In the genomic region with DNA sequence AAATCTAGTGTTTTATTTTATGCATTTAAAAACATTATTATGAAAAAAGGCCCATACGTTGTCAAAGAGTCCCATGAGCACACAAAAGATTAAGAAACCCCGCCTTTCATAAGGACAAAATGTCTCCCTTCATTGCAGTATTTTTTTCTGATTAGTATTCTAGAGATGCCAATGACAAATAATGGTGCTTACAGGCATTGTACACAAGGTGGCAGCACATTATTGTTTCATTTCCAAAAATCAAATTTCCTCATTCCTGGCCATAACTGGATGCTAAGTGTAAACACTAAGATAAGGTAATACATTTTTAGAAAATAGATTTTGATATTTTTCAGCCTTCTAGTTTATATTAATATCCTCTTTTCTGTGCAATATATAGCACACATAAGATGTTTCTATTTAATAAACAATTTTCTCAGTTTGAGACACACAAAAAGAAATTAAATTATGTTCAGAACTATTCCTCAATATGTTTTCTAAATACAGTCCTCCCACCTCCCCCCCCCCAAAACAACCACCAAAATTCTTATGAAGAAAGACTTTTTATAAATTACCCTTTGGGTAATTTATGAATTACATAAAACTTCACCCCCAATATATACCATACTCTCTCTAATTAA, we compare ENCODE assay signal across 8 cellular contexts. TPM values are rescaled to one million over a fixed set of nuclear protein-coding genes. Genes with fewer than 3 reads are reported as not detected.
DNase-seq lines count a peak whose midpoint lies in the region; ATAC-seq, FAIRE-seq and TF ChIP-seq lines count a peak whose summit lies in the region.

No MANE protein-coding gene starts in this region.

- H3F3A ChIP-seq in PC-3 (ENCODE audit: low read length, unreplicated experiment): no peaks in the 10 kb centered on the region

- H3K27me3 ChIP-seq in PC-3 (ENCODE audit: low read length) (no peaks in the 10 kb centered on the region), endothelial cell of umbilical vein (ENCODE audit: control insufficient read depth in 2 of 2, insufficient read depth in 2 of 2, low read length in 2 of 2) (no peaks in the 10 kb centered on the region)

- H3K4me1 Mint-ChIP-seq in naive B cell: no peaks in the 10 kb centered on the region
- H3K4me1 Mint-ChIP-seq in activated T-cell treated with anti-CD3 and anti-CD28 coated beads, Interleukin-2, amount 50 U/mL, for 72 hours (ENCODE audit: low read depth): no peaks in the 10 kb centered on the region

- H3K9me2 ChIP-seq in PC-3 (replicated peaks; ENCODE audit: low read length): no peaks in the 10 kb centered on the region

- no peak overlapping the region for H3K4me3 ChIP-seq in AG04449 (ENCODE audit: low read depth, low read length)
- H3K4me3 ChIP-seq in PC-3 (ENCODE audit: low read length): no peak overlapping the region
- no peak overlapping the region for H3K4me3 ChIP-seq in endothelial cell of umbilical vein (replicated peaks in 1 of 3; ENCODE audit: insufficient read depth in 1 of 3, low read depth in 1 of 3, low read length in 3 of 3)

- no peak overlapping the region for H3K27ac Mint-ChIP-seq in naive B cell
- H3K27ac Mint-ChIP-seq in activated T-cell treated with anti-CD3 and anti-CD28 coated beads, Interleukin-2, amount 50 U/mL, for 72 hours: no peak overlapping the region

- H3K79me2 ChIP-seq in PC-3 (ENCODE audit: low read length): no peaks in the 10 kb centered on the region
- no peaks in the 10 kb centered on the region for H3K79me2 ChIP-seq in endothelial cell of umbilical vein (ENCODE audit: control insufficient read depth, insufficient read depth, low read length)

- H3K4me2 ChIP-seq in PC-3 (ENCODE audit: low read length) (no peak overlapping the region), endothelial cell of umbilical vein (ENCODE audit: insufficient read depth, low read length) (peak overlapping the region; percentile 70)

- H3K9me3 Mint-ChIP-seq in naive B cell: peaks cover 0 to 2% (median 0%) of the 10 kb centered on the region in 7 donors
- H3K9me3 Mint-ChIP-seq in activated T-cell treated with anti-CD3 and anti-CD28 coated beads, Interleukin-2, amount 50 U/mL, for 72 hours: no peaks in the 10 kb centered on the region

- CTCF ChIA-PET in AG04449 (lab: Yijun Ruan, JAX) (interaction anchor here (1.2 to 2.1 kb wide), 8 partner anchors 9 to 710 kb away, joined by 3 to 13 read pairs (median 4); no protein-coding TSS in a partner anchor), PC-3 (lab: Charles Lee) (no interaction called here), endothelial cell of umbilical vein (lab: Charles Lee) (interaction anchor here (0.8 to 1.8 kb wide), 6 partner anchors 53 to 323 kb away, joined by 3 to 12 read pairs (median 4); no protein-coding TSS in a partner anchor)

- H3K27me3 Mint-ChIP-seq in naive B cell: peaks cover 4 to 9% (median 7%) of the 10 kb centered on the region in 3 donors
- H3K27me3 Mint-ChIP-seq in activated T-cell treated with anti-CD3 and anti-CD28 coated beads, Interleukin-2, amount 50 U/mL, for 72 hours (ENCODE audit: low read depth): peaks cover 6% of the 10 kb centered on the region

- no peaks in the 10 kb centered on the region for H3K36me3 Mint-ChIP-seq in naive B cell
- H3K36me3 Mint-ChIP-seq in activated T-cell treated with anti-CD3 and anti-CD28 coated beads, Interleukin-2, amount 50 U/mL, for 72 hours (ENCODE audit: insufficient read depth in 2 of 2): no peaks in the 10 kb centered on the region

- no peak overlapping the region for H3K27ac ChIP-seq in PC-3 (ENCODE audit: low read length)
- no peak overlapping the region for H3K27ac ChIP-seq in endothelial cell of umbilical vein (ENCODE audit: insufficient read depth, low read depth, low read length)

- peak overlapping the region; percentile 70 for H2AFZ ChIP-seq in PC-3 (ENCODE audit: low read length)
- no peak overlapping the region for H2AFZ ChIP-seq in endothelial cell of umbilical vein (ENCODE audit: low read depth, low read length)

- H3K4me3 Mint-ChIP-seq in naive B cell: no peak overlapping the region
- no peak overlapping the region for H3K4me3 Mint-ChIP-seq in activated T-cell treated with anti-CD3 and anti-CD28 coated beads, Interleukin-2, amount 50 U/mL, for 72 hours

- peak; percentile 76 for ATAC-seq in HG03565 (IDR thresholded peaks at IDR 0.05; ENCODE audit: unreplicated experiment)
- no peak for ATAC-seq in PC-3
- ATAC-seq in naive B cell (ENCODE audit: low read depth in 2 of 2): peak in 1 of 2 donors; percentile 55
- no peak for ATAC-seq in activated T-cell treated with anti-CD3 and anti-CD28 coated beads, Interleukin-2, amount 50 U/mL, for 72 hours (replicated peaks in 1 of 2)
- ATAC-seq in GM19397 (IDR thresholded peaks at IDR 0.05; ENCODE audit: unreplicated experiment): no peak

- H4K20me1 ChIP-seq in PC-3 (ENCODE audit: low read length) (no peaks in the 10 kb centered on the region), endothelial cell of umbilical vein (replicated peaks; ENCODE audit: control insufficient read depth, extremely low read depth, insufficient read depth, low read length) (no peaks in the 10 kb centered on the region)

- H3K9me3 ChIP-seq in PC-3 (ENCODE audit: low read length) (no peaks in the 10 kb centered on the region), endothelial cell of umbilical vein (replicated peaks; ENCODE audit: control insufficient read depth, insufficient read depth, low read length) (no peaks in the 10 kb centered on the region)

- intact Hi-C loops in PC-3 (cut with micrococcal nuclease) (loop anchor here (1.0 kb wide), 1 partner anchor 275 kb away; no protein-coding TSS in a partner anchor), endothelial cell of umbilical vein (cut with micrococcal nuclease) (loop anchor here (1.0 to 10.0 kb wide), 4 partner anchors 68 to 736 kb away; partner anchors contain the start of gene MMRN1)

- BruUV-seq in PC-3 (replicated peaks; lab: Mats Ljungman, UMichigan): no TSS peak
- no TSS peak for BruUV-seq in endothelial cell of umbilical vein (replicated peaks; lab: Mats Ljungman, UMichigan)

- dilution Hi-C loops in endothelial cell of umbilical vein (cut with MboI; ENCODE audit: extremely low pct_ligation_motif_present, low sequenced_read_pairs): no loop called here

- POLR2A ChIA-PET in AG04449 (lab: Yijun Ruan, JAX): no interaction called here
- POLR2A ChIA-PET in PC-3 (lab: Charles Lee; ENCODE audit: unreplicated experiment): no interaction called here
- POLR2A ChIA-PET in endothelial cell of umbilical vein (lab: Charles Lee): no interaction called here

- no peaks in the 10 kb centered on the region for H3K9me1 ChIP-seq in endothelial cell of umbilical vein (replicated peaks; ENCODE audit: control insufficient read depth, extremely low read depth, insufficient read depth, low read length)

- no peak overlapping the region for H3K9ac ChIP-seq in PC-3 (ENCODE audit: low read length)
- no peak overlapping the region for H3K9ac ChIP-seq in endothelial cell of umbilical vein (replicated peaks; ENCODE audit: extremely low read depth, insufficient read depth, low read length)

- H3K36me3 ChIP-seq in PC-3 (ENCODE audit: low read depth, low read length) (no peaks in the 10 kb centered on the region), endothelial cell of umbilical vein (ENCODE audit: control insufficient read depth in 2 of 2, extremely low read depth in 1 of 2, insufficient read depth in 2 of 2, low read length in 2 of 2) (no peaks in the 10 kb centered on the region)

- H3K4me1 ChIP-seq in PC-3 (ENCODE audit: insufficient read depth, low read length) (no peaks in the 10 kb centered on the region), endothelial cell of umbilical vein (ENCODE audit: control insufficient read depth, extremely low read depth, insufficient read depth, low read length) (peaks cover 23% of the 10 kb centered on the region)

- no peak for TF ChIP-seq POLR2A in endothelial cell of umbilical vein (IDR thresholded peaks at IDR 0.05; ENCODE audit: low read depth, low read length)

- FAIRE-seq in endothelial cell of umbilical vein (lab: Jason Lieb, UNC): peak; percentile 84

- DNase-seq in AG04449 (ENCODE audit: low read depth, low spot score): no peak
- DNase-seq in PC-3: peak; percentile 65
- peak; percentile 77 for DNase-seq in endothelial cell of umbilical vein (ENCODE audit: low read depth, low spot score)
- peak; percentile 17 for DNase-seq in naive B cell
- no peak for DNase-seq in activated T-cell treated with anti-CD3 and anti-CD28 coated beads, Interleukin-2, amount 50 U/mL, for 72 hours

- peak; percentile 62 for TF ChIP-seq CTCF in AG04449 (IDR thresholded peaks at IDR 0.05; ENCODE audit: insufficient read depth, low read length, missing control alignments)
- peak; percentile 64 for TF ChIP-seq CTCF in GM12873 (IDR thresholded peaks at IDR 0.05; ENCODE audit: insufficient read depth, low read depth, low read length, missing control alignments)
- peak; percentile 65 for TF ChIP-seq CTCF in PC-3 (conservative IDR thresholded peaks at IDR 0.05; ENCODE audit: low read depth, low read length)
- TF ChIP-seq CTCF in endothelial cell of umbilical vein (IDR thresholded peaks at IDR 0.05; ENCODE audit: extremely low read depth in 1 of 2, insufficient read depth in 1 of 2, low read depth in 1 of 2, low read length in 2 of 2): peak; percentile 44 to 47

TF ChIP-seq in endothelial cell of umbilical vein, 7 proteins besides CTCF, POLR2A, EP300 and RAD21:
- TF ChIP-seq FOS (IDR thresholded peaks at IDR 0.05; ENCODE audit: borderline replicate concordance, insufficient read depth, low read length) (no peak), MYC (IDR thresholded peaks at IDR 0.05; ENCODE audit: low read depth, low read length) (no peak), JUN (IDR thresholded peaks at IDR 0.05; ENCODE audit: borderline replicate concordance, insufficient read depth, insufficient read length, low read depth) (no peak), EZH2 (IDR thresholded peaks at IDR 0.05; ENCODE audit: borderline replicate concordance, low read depth, low read length, severe bottlenecking) (no peak), GATA2 (IDR thresholded peaks at IDR 0.05; ENCODE audit: insufficient read depth, insufficient read length, low read depth, low read length) (peak; percentile 9)
- TF ChIP-seq, protein P1, sequence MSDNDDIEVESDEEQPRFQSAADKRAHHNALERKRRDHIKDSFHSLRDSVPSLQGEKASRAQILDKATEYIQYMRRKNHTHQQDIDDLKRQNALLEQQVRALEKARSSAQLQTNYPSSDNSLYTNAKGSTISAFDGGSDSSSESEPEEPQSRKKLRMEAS (IDR thresholded peaks at IDR 0.05; ENCODE audit: insufficient read depth, insufficient read length): no peak
TF ChIP-seq in endothelial cell of umbilical vein: peak in this region for 1.

RNA-seq across cellular contexts. Expression of gene TIGD2, which starts 47.7 kb away (rescaled TPM):
- total RNA-seq in PC-3 (2014; rRNA removed) (4.2 and 5.4 TPM in 2 replicates), endothelial cell of umbilical vein (4.2 and 5.0 TPM in 2 replicates)
- polyA plus RNA-seq in endothelial cell of umbilical vein (1.0 and 1.1 TPM in 2 replicates), naive B cell (ENCODE audit: low read depth in 6 of 6) (1 to 10 TPM; 5.3 to 8.1 (median 5.9) TPM)
- 1.3 and 1.7 TPM in 2 replicates for polyA plus RNA-seq in endothelial cell of umbilical vein (2011; cell fraction: cytosol; rRNA removed)
- 1.5 and 1.8 TPM in 2 replicates for polyA plus RNA-seq in endothelial cell of umbilical vein (2011; cell fraction: nucleus; rRNA removed)
- 1.4 and 2.7 TPM in 2 replicates for polyA plus RNA-seq in endothelial cell of umbilical vein (2012)
- polyA minus RNA-seq in endothelial cell of umbilical vein: 1.8 and 2.1 TPM in 2 replicates
- 4.2 TPM for polyA minus RNA-seq in endothelial cell of umbilical vein (2011; cell fraction: cytosol; rRNA and poly(A)+ RNA removed)
- 2.8 and 2.9 TPM in 2 replicates for polyA minus RNA-seq in endothelial cell of umbilical vein (2011; cell fraction: nucleus; rRNA and poly(A)+ RNA removed)
- total RNA-seq in activated T-cell treated with anti-CD3 and anti-CD28 coated beads, Interleukin-2, amount 50 U/mL, for 72 hours: 1 to 10 TPM; 3.3 to 4.5 TPM

Comparison
In these comparisons a context has a peak if more than half of its experiments do, and no peak if none do; other contexts are left out.
1. DNase-seq: peak in PC-3 (single experiment), endothelial cell of umbilical vein (single experiment) and naive B cell (single experiment); none in AG04449 (single experiment) and activated T-cell treated with anti-CD3 and anti-CD28 coated beads, Interleukin-2, amount 50 U/mL, for 72 hours (0 of 2).
2. Peak in every context shown above with its lines, with median percentiles within 50 percentile points of each other: CTCF ChIP-seq.